ENCODE assay signal across 8 cellular contexts in the genomic region with DNA sequence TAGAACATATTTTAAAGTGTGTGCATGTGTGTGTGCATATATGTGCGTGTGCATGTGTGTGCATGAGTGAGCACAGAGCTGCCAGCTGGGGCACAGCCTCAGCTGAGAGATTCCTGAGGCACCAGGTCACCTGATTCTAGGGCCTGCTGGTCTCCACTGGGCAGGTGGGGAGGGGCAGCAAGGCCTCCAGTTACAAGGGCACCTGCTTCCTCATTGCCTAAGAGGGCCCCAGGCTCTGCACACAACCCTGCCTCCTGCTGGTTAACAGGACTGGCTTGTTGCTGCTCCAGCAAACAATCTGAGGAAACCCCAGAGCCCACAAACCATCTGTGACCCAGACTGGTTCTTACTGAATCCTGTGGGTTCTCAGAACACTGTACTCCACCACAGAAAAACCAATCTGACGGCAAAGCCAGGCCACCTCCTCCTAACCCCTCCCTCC. TPM values are rescaled to one million over a fixed set of nuclear protein-coding genes. Genes with fewer than 3 reads are reported as not detected.
DNase-seq lines count a peak whose midpoint lies in the region; ATAC-seq and TF ChIP-seq lines count a peak whose summit lies in the region.

No MANE protein-coding gene starts in this region.

- CTCF ChIA-PET in Caco-2 (lab: Charles Lee): interaction anchor here (0.5 to 1.2 kb wide), 3 partner anchors 12 to 456 kb away, joined by 3 read pairs; no protein-coding TSS in a partner anchor
- CTCF ChIA-PET in activated CD4-positive, alpha-beta memory T cell treated with anti-CD3 and anti-CD28 coated beads for 36 hours (lab: Charles Lee): interaction anchor here (1.4 to 2.8 kb wide), 4 partner anchors 8 to 393 kb away, joined by 6 to 19 read pairs (median 8); partner anchors contain the start of gene RRAGD

- 83% methylated on average over 2 of the region's 2 CpGs for WGBS in prostate gland

- no peaks in the 10 kb centered on the region for H3K36me3 Mint-ChIP-seq in Caco-2 (ENCODE audit: insufficient read depth, unreplicated experiment)
- no peaks in the 10 kb centered on the region for H3K36me3 Mint-ChIP-seq in activated CD4-positive, alpha-beta memory T cell treated with anti-CD3 and anti-CD28 coated beads for 36 hours

- H3K27me3 ChIP-seq in Caco-2 (replicated peaks; ENCODE audit: control insufficient read depth, insufficient read depth, low read length) (no peaks in the 10 kb centered on the region), prostate gland (replicated peaks; ENCODE audit: insufficient read depth) (no peaks in the 10 kb centered on the region)

- DNase-seq in Caco-2 (peak; percentile 75 to 77), NCI-H524 (lab: John Stamatoyannopoulos, UW) (peak; percentile 94 to 99), epithelial cell of prostate (ENCODE audit: low read depth, low spot score) (peak; percentile 78), prostate gland (ENCODE audit: low spot score) (peak; percentile 13), T1000 (lab: John Stamatoyannopoulos, UW) (no peak)
- peak; percentile 79 for DNase-seq in activated CD4-positive, alpha-beta memory T cell treated with anti-CD3 and anti-CD28 coated beads for 36 hours

- H3K27ac ChIP-seq in epithelial cell of prostate (no peak overlapping the region), prostate gland (no peak overlapping the region)

- intact Hi-C loops in Caco-2 (cut with micrococcal nuclease; ENCODE audit: unreplicated experiment) (loop anchor here (5.0 kb wide), 2 partner anchors 37 to 57 kb away; partner anchors contain the start of genes ANKRD6 and RRAGD), prostate gland (cut with DNase I) (no loop called here)
- intact Hi-C loops in activated CD4-positive, alpha-beta memory T cell treated with anti-CD3 and anti-CD28 coated beads for 36 hours (cut with micrococcal nuclease): loop anchor here (2.0 kb wide), 1 partner anchor 57 kb away; the partner anchor contains the start of gene ANKRD6

- H3K4me1 ChIP-seq in Caco-2: no peaks in the 10 kb centered on the region
- no peaks in the 10 kb centered on the region for H3K4me1 ChIP-seq in prostate gland (replicated peaks)

- H3K9me3 Mint-ChIP-seq in Caco-2 (ENCODE audit: unreplicated experiment): no peaks in the 10 kb centered on the region
- H3K9me3 Mint-ChIP-seq in activated CD4-positive, alpha-beta memory T cell treated with anti-CD3 and anti-CD28 coated beads for 36 hours: no peaks in the 10 kb centered on the region

- H3K4me3 ChIP-seq in Caco-2 (ENCODE audit: low read depth, low read length) (no peak overlapping the region), prostate gland (no peak overlapping the region)

- TF ChIP-seq CTCF in Caco-2 (IDR thresholded peaks at IDR 0.05; ENCODE audit: insufficient read depth in 1 of 2, low read depth in 1 of 2, low read length in 1 of 2, severe bottlenecking in 1 of 2, unreplicated experiment in 1 of 2) (peak; percentile 26 to 61), prostate gland (IDR thresholded peaks at IDR 0.05) (peak in 1 of 4 experiments; percentile 47)

- ATAC-seq in GM19467 (IDR thresholded peaks at IDR 0.05; ENCODE audit: unreplicated experiment) (peak; percentile 80), HG03457 (IDR thresholded peaks at IDR 0.05; ENCODE audit: unreplicated experiment) (peak; percentile 83)

- POLR2A ChIA-PET in Caco-2 (lab: Charles Lee): no interaction called here
- POLR2A ChIA-PET in activated CD4-positive, alpha-beta memory T cell treated with anti-CD3 and anti-CD28 coated beads for 36 hours (lab: Charles Lee): no interaction called here

- no peak overlapping the region for H3K27ac Mint-ChIP-seq in Caco-2 (ENCODE audit: unreplicated experiment)
- H3K27ac Mint-ChIP-seq in activated CD4-positive, alpha-beta memory T cell treated with anti-CD3 and anti-CD28 coated beads for 36 hours: no peak overlapping the region

- no peak overlapping the region for H3K4me3 Mint-ChIP-seq in Caco-2 (ENCODE audit: unreplicated experiment)
- no peak overlapping the region for H3K4me3 Mint-ChIP-seq in activated CD4-positive, alpha-beta memory T cell treated with anti-CD3 and anti-CD28 coated beads for 36 hours

- no peaks in the 10 kb centered on the region for H3K4me1 Mint-ChIP-seq in Caco-2 (ENCODE audit: low read depth, unreplicated experiment)
- peaks cover 16% of the 10 kb centered on the region for H3K4me1 Mint-ChIP-seq in activated CD4-positive, alpha-beta memory T cell treated with anti-CD3 and anti-CD28 coated beads for 36 hours (ENCODE audit: low read depth)

- BruUV-seq in Caco-2 (replicated peaks; lab: Mats Ljungman, UMichigan): no TSS peak

- H3K36me3 ChIP-seq in Caco-2 (ENCODE audit: control insufficient read depth, insufficient read depth, low read length) (no peaks in the 10 kb centered on the region), prostate gland (no peaks in the 10 kb centered on the region)

- H3K9me3 ChIP-seq in Caco-2: no peaks in the 10 kb centered on the region
- no peaks in the 10 kb centered on the region for H3K9me3 ChIP-seq in prostate gland

- no peaks in the 10 kb centered on the region for H3K27me3 Mint-ChIP-seq in Caco-2 (ENCODE audit: insufficient read depth, unreplicated experiment)
- peaks cover 2% of the 10 kb centered on the region for H3K27me3 Mint-ChIP-seq in activated CD4-positive, alpha-beta memory T cell treated with anti-CD3 and anti-CD28 coated beads for 36 hours

- TF ChIP-seq POLR2A in prostate gland (IDR thresholded peaks at IDR 0.05): no peak

RNA-seq across cellular contexts. Expression of gene UBE2J1, which starts 22.9 kb away (rescaled TPM):
- total RNA-seq in Caco-2 (2022) (23.1 and 23.5 TPM in 2 replicates), prostate gland (10 to 100 TPM; 31.7 to 98.4 TPM)
- 10 to 100 TPM; 23.8 to 24.9 TPM for total RNA-seq in activated CD4-positive, alpha-beta memory T cell treated with anti-CD3 and anti-CD28 coated beads for 36 hours

RNA-seq across cellular contexts. Expression of gene RRAGD, which starts 36.6 kb away (rescaled TPM):
- 5.9 and 8.0 TPM in 2 replicates for total RNA-seq in Caco-2 (2022)
- total RNA-seq in activated CD4-positive, alpha-beta memory T cell treated with anti-CD3 and anti-CD28 coated beads for 36 hours: 10 to 100 TPM; 15.8 to 16.4 TPM
- total RNA-seq in prostate gland: 10 to 100 TPM; 19.4 to 22.7 TPM

RNA-seq across cellular contexts. Expression of gene ANKRD6, which starts 57.5 kb away (rescaled TPM):
- total RNA-seq in Caco-2 (2022): 20.5 and 25.6 TPM in 2 replicates
- 1 to 10 TPM; 3.1 to 4.0 TPM for total RNA-seq in activated CD4-positive, alpha-beta memory T cell treated with anti-CD3 and anti-CD28 coated beads for 36 hours
- total RNA-seq in prostate gland: 10 to 100 TPM; 11.9 to 30.9 TPM
